8 cellular contexts compared by ENCODE assay signal in the genomic region with DNA sequence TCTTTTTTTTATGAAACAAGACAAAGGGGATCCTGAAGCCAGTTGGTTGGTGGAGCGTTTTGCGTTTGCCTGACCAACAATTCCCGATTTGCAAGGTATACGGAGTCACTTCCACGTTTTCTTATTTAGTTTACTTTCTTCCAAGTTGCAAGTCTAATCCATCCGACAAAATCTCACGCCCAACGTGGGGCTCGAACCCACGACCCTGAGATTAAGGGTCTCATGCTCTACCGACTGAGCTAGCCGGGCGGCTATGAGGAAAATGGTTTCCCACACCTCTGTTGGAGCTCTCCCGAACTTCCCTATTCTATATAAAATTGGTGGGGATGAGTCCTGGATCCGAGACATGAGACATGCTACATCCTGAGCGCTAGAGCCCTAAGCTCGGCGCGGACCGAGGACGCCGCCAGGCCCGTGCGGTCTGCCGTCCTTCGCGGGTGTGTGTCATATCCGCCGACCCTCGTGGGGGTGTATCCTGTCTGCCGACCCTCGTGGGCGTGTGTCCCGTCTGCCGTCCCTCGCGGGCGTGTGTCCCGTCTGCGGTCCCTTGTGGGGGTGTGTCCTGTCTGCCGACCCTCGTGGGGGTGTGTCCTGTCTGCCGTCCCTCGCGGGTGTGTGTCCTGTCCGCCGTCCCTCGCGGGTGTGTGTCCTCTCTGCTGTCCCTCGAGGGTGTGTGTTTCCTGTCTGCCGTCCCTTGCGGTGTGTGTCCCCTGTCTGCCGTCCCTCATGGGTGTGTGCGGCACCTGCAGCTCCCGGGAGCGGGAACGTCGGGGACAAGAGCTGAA. TPM values are rescaled to one million over a fixed set of nuclear protein-coding genes. Genes with fewer than 3 reads are reported as not detected.
DNase-seq lines count a peak whose midpoint lies in the region; ATAC-seq, FAIRE-seq and TF ChIP-seq lines count a peak whose summit lies in the region.

No MANE protein-coding gene starts in this region.

- no peaks in the 10 kb centered on the region for H3K9me1 ChIP-seq in keratinocyte (ENCODE audit: control insufficient read depth, extremely low read depth, insufficient read depth, low read length)

- peak; percentile 70 for FAIRE-seq in TTC549 (lab: Jason Lieb, UNC)
- FAIRE-seq in keratinocyte (lab: Jason Lieb, UNC) = peak; percentile 44

- DNase-seq in GM12865 (ENCODE audit: low read depth) (peak; percentile 79), NCI-H1930 (lab: John Stamatoyannopoulos, UW) (peak; percentile 79 to 82), keratinocyte (ENCODE audit: low read depth, low spot score) (peak; percentile 82), smooth muscle cell of the brain vasculature (ENCODE audit: low read depth, low spot score) (peak; percentile 67)
- peak; percentile 48 for DNase-seq in central memory CD4-positive, alpha-beta T cell

- no peaks in the 10 kb centered on the region for H3K9me3 ChIP-seq in keratinocyte (ENCODE audit: control insufficient read depth, low read depth, low read length)

- peak overlapping the region; percentile 82 for H3K27ac ChIP-seq in keratinocyte (ENCODE audit: control insufficient read depth, insufficient read depth, low read length)

- TF ChIP-seq CTCF in GM12865 (IDR thresholded peaks at IDR 0.05; ENCODE audit: insufficient read depth, low read depth, low read length, missing control alignments) (no peak), keratinocyte (optimal IDR thresholded peaks at IDR 0.05 in 1 of 3, IDR thresholded peaks at IDR 0.05 in 1 of 3, conservative IDR thresholded peaks at IDR 0.05 in 1 of 3; ENCODE audit: extremely low read depth in 1 of 3, insufficient read depth in 2 of 3, low read length in 3 of 3) (no peak)

- H3K79me2 ChIP-seq in keratinocyte (ENCODE audit: control insufficient read depth, insufficient read depth, low read length) = no peaks in the 10 kb centered on the region

- peak overlapping the region; percentile 88 for H3K4me3 ChIP-seq in GM12865 (ENCODE audit: low read depth, low read length)
- peak overlapping the region; percentile 72 to 83 (median 77) for H3K4me3 ChIP-seq in keratinocyte (ENCODE audit: control insufficient read depth in 2 of 3, extremely low read depth in 1 of 3, insufficient read depth in 2 of 3, low read depth in 1 of 3, low read length in 3 of 3)

- dilution Hi-C loops in keratinocyte (cut with MboI; ENCODE audit: extremely low pct_ligation_motif_present, low sequenced_read_pairs) = no loop called here

- ATAC-seq in GM19467 (IDR thresholded peaks at IDR 0.05; ENCODE audit: unreplicated experiment) = no peak
- no peak for ATAC-seq in GM18520 (IDR thresholded peaks at IDR 0.05; ENCODE audit: unreplicated experiment)

- H3K4me2 ChIP-seq in keratinocyte (ENCODE audit: control insufficient read depth, extremely low read depth, insufficient read depth, low read depth, low read length) = peak overlapping the region; percentile 90

- peaks cover 8% of the 10 kb centered on the region for H3K4me1 ChIP-seq in keratinocyte (ENCODE audit: control insufficient read depth, extremely low read depth, insufficient read depth, low read length)

- no peaks in the 10 kb centered on the region for H3K27me3 ChIP-seq in keratinocyte (ENCODE audit: control insufficient read depth, extremely low read depth, insufficient read depth, low read length)

- H4K20me1 ChIP-seq in keratinocyte (ENCODE audit: control insufficient read depth, extremely low read depth, insufficient read depth, low read length) = peaks cover 2% of the 10 kb centered on the region

- H3K36me3 ChIP-seq in keratinocyte (ENCODE audit: control insufficient read depth in 2 of 2, extremely low read depth in 1 of 2, insufficient read depth in 2 of 2, low read length in 2 of 2) = no peaks in the 10 kb centered on the region

- peak overlapping the region; percentile 65 for H2AFZ ChIP-seq in keratinocyte (ENCODE audit: control insufficient read depth, low read length)

- H3K9ac ChIP-seq in keratinocyte (ENCODE audit: control insufficient read depth, extremely low read depth, insufficient read depth, low read length) = peak overlapping the region; percentile 85

RNA-seq across cellular contexts. Expression of gene ZNF213, which starts 22.6 kb away (rescaled TPM):
- 0.51 to 1.1 TPM (median 0.62 TPM) in 3 replicates for polyA plus RNA-seq in keratinocyte
- 1.5 TPM for polyA plus RNA-seq in keratinocyte (2011; ENCODE audit: low read depth)
- polyA plus RNA-seq in keratinocyte (2011; cell fraction: cytosol; rRNA removed) = 0.77 and 2.4 TPM in 2 replicates
- 1.4 and 2.0 TPM in 2 replicates for polyA plus RNA-seq in keratinocyte (2011; cell fraction: nucleus; rRNA removed)
- 6.4 and 6.6 TPM in 2 replicates for polyA plus RNA-seq in keratinocyte (2012; ENCODE audit: low replicate concordance)
- 1.2 to 4.8 TPM (median 1.5 TPM) in 3 replicates for polyA minus RNA-seq in keratinocyte
- 7.5 TPM for polyA minus RNA-seq in keratinocyte (2011; cell fraction: cytosol; rRNA and poly(A)+ RNA removed)
- polyA minus RNA-seq in keratinocyte (2011; cell fraction: nucleus; rRNA and poly(A)+ RNA removed) = 2.0 and 2.6 TPM in 2 replicates

RNA-seq across cellular contexts. Expression of gene OR1F1, which starts 30.6 kb away (rescaled TPM):
- polyA plus RNA-seq in keratinocyte = 0.51 to 0.89 TPM (median 0.58 TPM) in 3 replicates
- not detected for polyA plus RNA-seq in keratinocyte (2011; ENCODE audit: low read depth)
- 0.55 and 0.56 TPM in 2 replicates for polyA plus RNA-seq in keratinocyte (2011; cell fraction: cytosol; rRNA removed)
- 1.1 and 1.2 TPM in 2 replicates for polyA plus RNA-seq in keratinocyte (2011; cell fraction: nucleus; rRNA removed)
- polyA plus RNA-seq in keratinocyte (2012; ENCODE audit: low replicate concordance) = 0.29 TPM in 1 of 2 replicates, not detected in the other
- polyA minus RNA-seq in keratinocyte = 1.0 to 3.6 TPM (median 2.7 TPM) in 3 replicates
- polyA minus RNA-seq in keratinocyte (2011; cell fraction: cytosol; rRNA and poly(A)+ RNA removed) = not detected
- polyA minus RNA-seq in keratinocyte (2011; cell fraction: nucleus; rRNA and poly(A)+ RNA removed) = 0.93 TPM in 1 of 2 replicates, not detected in the other

RNA-seq across cellular contexts. Expression of gene ZNF205, which starts 45.0 kb away (rescaled TPM):
- 6.0 to 8.7 TPM (median 8.1 TPM) in 3 replicates for polyA plus RNA-seq in keratinocyte
- 5.8 TPM for polyA plus RNA-seq in keratinocyte (2011; ENCODE audit: low read depth)
- polyA plus RNA-seq in keratinocyte (2011; cell fraction: cytosol; rRNA removed) = 5.4 and 14.2 TPM in 2 replicates
- 10.3 and 13.3 TPM in 2 replicates for polyA plus RNA-seq in keratinocyte (2011; cell fraction: nucleus; rRNA removed)
- 6.9 and 10.2 TPM in 2 replicates for polyA plus RNA-seq in keratinocyte (2012; ENCODE audit: low replicate concordance)
- 2.6 to 4.1 TPM (median 4.0 TPM) in 3 replicates for polyA minus RNA-seq in keratinocyte
- 16.9 TPM for polyA minus RNA-seq in keratinocyte (2011; cell fraction: cytosol; rRNA and poly(A)+ RNA removed)
- polyA minus RNA-seq in keratinocyte (2011; cell fraction: nucleus; rRNA and poly(A)+ RNA removed) = 6.2 and 8.1 TPM in 2 replicates

RNA-seq across cellular contexts. Expression of gene ZSCAN10, which starts 58.3 kb away (rescaled TPM):
- polyA plus RNA-seq in keratinocyte = not detected in 3 replicates
- polyA plus RNA-seq in keratinocyte (2011; ENCODE audit: low read depth) = not detected
- polyA plus RNA-seq in keratinocyte (2011; cell fraction: cytosol; rRNA removed) = not detected in 2 replicates
- not detected in 2 replicates for polyA plus RNA-seq in keratinocyte (2011; cell fraction: nucleus; rRNA removed)
- not detected in 2 replicates for polyA plus RNA-seq in keratinocyte (2012; ENCODE audit: low replicate concordance)
- polyA minus RNA-seq in keratinocyte = not detected in 3 replicates
- not detected for polyA minus RNA-seq in keratinocyte (2011; cell fraction: cytosol; rRNA and poly(A)+ RNA removed)
- polyA minus RNA-seq in keratinocyte (2011; cell fraction: nucleus; rRNA and poly(A)+ RNA removed) = not detected in 2 replicates
